ENCODE assay signal across 1 cellular context in the genomic region with DNA sequence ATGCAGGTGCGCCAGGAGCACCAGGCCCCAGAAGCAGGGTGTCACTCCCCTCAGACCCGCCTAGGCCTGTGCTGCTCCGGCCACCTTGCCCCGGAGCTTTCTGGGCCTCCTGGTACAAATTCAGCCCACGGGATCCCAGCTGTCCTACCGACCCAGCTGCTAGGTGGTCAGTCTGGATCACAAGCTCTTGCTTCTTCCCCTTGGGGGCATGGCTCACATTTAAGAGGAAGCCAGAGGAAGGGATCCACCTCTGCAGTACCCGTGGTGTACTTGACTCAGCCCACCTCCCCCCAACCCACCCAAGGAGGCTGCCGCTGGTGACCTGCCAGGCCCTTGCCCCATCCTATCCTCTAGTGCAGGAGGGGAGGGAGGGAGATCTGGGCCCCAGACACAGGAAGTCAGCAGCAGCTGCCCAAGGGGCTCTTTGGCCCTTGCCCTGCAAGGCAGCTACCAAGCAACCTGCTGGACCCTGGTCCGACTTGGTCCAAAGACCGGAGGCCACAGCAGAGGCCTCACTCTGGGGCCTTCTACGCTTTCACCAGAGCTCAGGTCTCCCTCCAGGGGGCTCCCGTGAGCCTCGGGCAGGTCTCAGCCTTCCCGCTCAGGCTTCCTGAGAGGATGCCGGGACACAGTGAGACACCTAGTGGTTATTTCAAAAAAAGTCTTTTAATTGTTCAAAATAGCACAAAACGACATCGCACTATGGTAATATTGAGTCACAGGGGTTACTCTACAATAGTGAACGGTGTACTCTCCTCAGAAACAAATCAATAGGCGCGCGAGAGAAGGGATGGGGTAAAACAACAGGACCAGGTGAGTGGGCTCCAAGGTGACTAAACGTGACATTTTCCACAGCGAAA.
TF ChIP-seq lines count a peak whose summit lies in the region.

No MANE protein-coding gene starts in this region.

TF ChIP-seq in H1, 55 proteins besides CTCF, POLR2A, EP300 and RAD21:
- no peak for TF ChIP-seq TAF7 (optimal IDR thresholded peaks at IDR 0.05; ENCODE audit: borderline replicate concordance, low read depth, low read length)
- no peak for TF ChIP-seq MAFK (IDR thresholded peaks at IDR 0.05; ENCODE audit: low read depth, low read length)
- TF ChIP-seq NRF1 (IDR thresholded peaks at IDR 0.05; ENCODE audit: low read depth, low read length), result no peak
- no peak for TF ChIP-seq KDM5A (IDR thresholded peaks at IDR 0.05; ENCODE audit: low read length)
- TF ChIP-seq EZH2 (IDR thresholded peaks at IDR 0.05; ENCODE audit: low read depth, low read length, severe bottlenecking), result no peak
- no peak for TF ChIP-seq YY1 (IDR thresholded peaks at IDR 0.05; ENCODE audit: low read depth, low read length)
- TF ChIP-seq CEBPB (IDR thresholded peaks at IDR 0.05; ENCODE audit: low read depth, low read length), result no peak
- TF ChIP-seq GTF2F1 (IDR thresholded peaks at IDR 0.05; ENCODE audit: borderline replicate concordance, low read depth, low read length), result no peak
- no peak for TF ChIP-seq SIN3A (conservative IDR thresholded peaks at IDR 0.05 in 1 of 2, IDR thresholded peaks at IDR 0.05 in 1 of 2; ENCODE audit: low read depth in 1 of 2, low read length in 2 of 2)
- TF ChIP-seq JUND (IDR thresholded peaks at IDR 0.05; ENCODE audit: low read length), result no peak
- TF ChIP-seq HDAC2 (IDR thresholded peaks at IDR 0.05; ENCODE audit: borderline replicate concordance in 1 of 2, low read depth in 2 of 2, low read length in 2 of 2), result no peak
- TF ChIP-seq, protein P1, sequence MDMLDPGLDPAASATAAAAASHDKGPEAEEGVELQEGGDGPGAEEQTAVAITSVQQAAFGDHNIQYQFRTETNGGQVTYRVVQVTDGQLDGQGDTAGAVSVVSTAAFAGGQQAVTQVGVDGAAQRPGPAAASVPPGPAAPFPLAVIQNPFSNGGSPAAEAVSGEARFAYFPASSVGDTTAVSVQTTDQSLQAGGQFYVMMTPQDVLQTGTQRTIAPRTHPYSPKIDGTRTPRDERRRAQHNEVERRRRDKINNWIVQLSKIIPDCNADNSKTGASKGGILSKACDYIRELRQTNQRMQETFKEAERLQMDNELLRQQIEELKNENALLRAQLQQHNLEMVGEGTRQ (IDR thresholded peaks at IDR 0.05; ENCODE audit: low read length), result no peak
